ENCODE assay signal across 10 cellular contexts in the genomic region with DNA sequence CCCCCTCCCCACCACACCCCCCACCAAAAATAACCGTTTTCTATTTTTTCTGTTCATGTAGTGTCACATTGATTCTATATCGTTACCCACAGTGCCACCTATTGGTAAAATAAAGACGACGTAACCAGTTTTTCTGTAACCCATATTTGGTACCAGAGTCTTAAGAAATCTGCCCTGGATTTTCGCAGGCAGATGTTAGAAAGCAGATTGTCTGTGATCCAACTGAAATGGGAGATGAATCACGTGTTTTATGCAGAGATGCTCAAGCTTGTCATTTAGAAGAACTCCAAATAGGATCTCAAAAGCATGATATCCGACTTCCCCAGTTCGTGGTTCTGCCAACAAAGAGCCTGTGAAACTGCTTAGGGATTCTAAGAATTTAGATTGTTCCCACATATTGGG.
A peak's percentile ranks its signal among the peaks of the same experiment; 100 is the strongest.
DNase-seq lines count a peak whose midpoint lies in the region; ATAC-seq and TF ChIP-seq lines count a peak whose summit lies in the region.
"Had no signal": no experiment of that assay in that cellular context is flagged by ENCODE, and none has a peak within 500 bp of the region (broad histone marks: within the 10 kb centered on the region; RNA-seq: fewer than 3 reads in every experiment).

No MANE protein-coding gene starts in this region.

- no peaks in the 10 kb centered on the region for H3K9me2 ChIP-seq in hepatocyte (replicated peaks; ENCODE audit: insufficient read depth)

- no peak overlapping the region for H3K27ac ChIP-seq in hepatocyte
- no peak overlapping the region for H3K27ac ChIP-seq in spleen
- H3K27ac ChIP-seq: neutrophil, SJSA1 had no signal

- TF ChIP-seq POLR2A in spleen (IDR thresholded peaks at IDR 0.05), result no peak

- DNase-seq in COLO829 (ENCODE audit: low spot score) (peak; percentile 20), LNCaP clone FGC (ENCODE audit: low read depth) (peak; percentile 1), amniotic stem cell (lab: John Stamatoyannopoulos, UW) (peak; percentile 50), hepatocyte (ENCODE audit: low spot score) (peak; percentile 76), spleen (no peak)
- no peak for DNase-seq in NK-92 treated with Interleukin-12 subunit alpha and Interleukin-12 subunit beta, amount 100 ng/mL, for 24 hours (lab: John Stamatoyannopoulos, UW)

- H4K20me1 ChIP-seq in hepatocyte (ENCODE audit: insufficient read depth, poor library complexity, severe bottlenecking), result no peaks in the 10 kb centered on the region

- H3K4me2 ChIP-seq in hepatocyte, result no peak overlapping the region

- no peak overlapping the region for H2AFZ ChIP-seq in hepatocyte

- H3K4me3 ChIP-seq in LNCaP clone FGC (ENCODE audit: low read depth, low read length) (no peak overlapping the region), hepatocyte (no peak overlapping the region), spleen (no peak overlapping the region)
- H3K4me3 ChIP-seq: SJSA1 had no signal

- H3K79me2 ChIP-seq in hepatocyte, result no peaks in the 10 kb centered on the region

- WGBS in hepatocyte (ENCODE audit: low lambda C conversion rate, missing lambda C conversion rate), result 13% methylated on average over 8 of the region's 8 CpGs
- 21 to 26% (median 24%) methylated on average over 8 of the region's 8 CpGs for WGBS in spleen, 5 donors

- H3K9me3 ChIP-seq in hepatocyte (ENCODE audit: low read depth) (no peaks in the 10 kb centered on the region), spleen (no peaks in the 10 kb centered on the region)
- H3K9me3 ChIP-seq: neutrophil, SJSA1 had no signal

- ATAC-seq in GM19372 (IDR thresholded peaks at IDR 0.05; ENCODE audit: low read depth, unreplicated experiment) (peak; percentile 79), GM21515 (IDR thresholded peaks at IDR 0.05; ENCODE audit: unreplicated experiment) (no peak)

- peak; percentile 62 for TF ChIP-seq CTCF in LNCaP clone FGC (IDR thresholded peaks at IDR 0.05; ENCODE audit: control insufficient read depth, extremely low read depth, insufficient read depth)
- peak; percentile 81 for TF ChIP-seq CTCF in hepatocyte (IDR thresholded peaks at IDR 0.05; ENCODE audit: poor library complexity)
- TF ChIP-seq CTCF in spleen (IDR thresholded peaks at IDR 0.05 in 8 of 11, conservative IDR thresholded peaks at IDR 0.05 in 3 of 11), result peak in 8 of 11 experiments; percentile 27 to 59 (median 50)

- no peaks in the 10 kb centered on the region for H3K4me1 ChIP-seq in hepatocyte (ENCODE audit: insufficient read depth)
- H3K4me1 ChIP-seq in spleen, result no peaks in the 10 kb centered on the region
- H3K4me1 ChIP-seq: SJSA1 had no signal

- H3K36me3 ChIP-seq in hepatocyte (replicated peaks; ENCODE audit: insufficient read depth, low read depth) (no peaks in the 10 kb centered on the region), spleen (no peaks in the 10 kb centered on the region)
- H3K36me3 ChIP-seq: neutrophil, SJSA1 had no signal

- intact Hi-C loops in spleen (cut with DNase I; ENCODE audit: low total_unique reads), result loop anchor here (5.0 to 10.0 kb wide), 2 partner anchors 573 to 956 kb away; no protein-coding TSS in a partner anchor

- H3K27me3 ChIP-seq in hepatocyte, result no peaks in the 10 kb centered on the region
- peaks cover 0 to 4% (median 0%) of the 10 kb centered on the region in 7 donors for H3K27me3 ChIP-seq in spleen (replicated peaks in 1 of 7)
- H3K27me3 ChIP-seq: neutrophil, SJSA1 had no signal

Comparison
In these comparisons a context has a peak if more than half of its experiments do, and no peak if none do; other contexts are left out.
1. DNase-seq: peak in COLO829 (single experiment), LNCaP clone FGC (single experiment), amniotic stem cell (single experiment) and hepatocyte (single experiment); none in spleen (single experiment) and NK-92 treated with Interleukin-12 subunit alpha and Interleukin-12 subunit beta, amount 100 ng/mL, for 24 hours (single experiment).
2. Peak in every context shown above with its lines, with median percentiles within 50 percentile points of each other: CTCF ChIP-seq.